ENCODE assay signal across 9 cellular contexts in genomic region chr12:104524026-104524425, GRCh38.
DNase-seq lines count a peak whose midpoint lies in the region; ATAC-seq and TF ChIP-seq lines count a peak whose summit lies in the region.
"Had no signal": no experiment of that assay in that cellular context is flagged by ENCODE, and none has a peak within 500 bp of the region (broad histone marks: within the 10 kb centered on the region; RNA-seq: fewer than 3 reads in every experiment).

No MANE protein-coding gene starts in this region.

- POLR2A ChIA-PET in CD8-positive, alpha-beta T cell (lab: Charles Lee): no interaction called here

- H3K27ac ChIP-seq in cardiac muscle cell: peak overlapping the region; percentile 32
- peak overlapping the region; percentile 43 for H3K27ac ChIP-seq in upper lobe of right lung
- H3K27ac ChIP-seq in CD8-positive, alpha-beta T cell (ENCODE audit: low read depth, low read length): no peak overlapping the region

- H3K27me3 Mint-ChIP-seq in CD8-positive, alpha-beta T cell (ENCODE audit: low read depth): no peaks in the 10 kb centered on the region
- H3K27me3 Mint-ChIP-seq: central memory CD8-positive, alpha-beta T cell had no signal

- CTCF ChIA-PET in CD8-positive, alpha-beta T cell (lab: Charles Lee): interaction anchor here (0.6 to 1.2 kb wide), 2 partner anchors 142 to 534 kb away, joined by 3 to 7 read pairs; no protein-coding TSS in a partner anchor

- H3K4me3 Mint-ChIP-seq in CD8-positive, alpha-beta T cell: no peak overlapping the region
- H3K4me3 Mint-ChIP-seq: central memory CD8-positive, alpha-beta T cell had no signal

- H3K4me3 ChIP-seq in cardiac muscle cell (no peak overlapping the region), upper lobe of right lung (no peak overlapping the region)
- no peak overlapping the region for H3K4me3 ChIP-seq in CD8-positive, alpha-beta T cell (ENCODE audit: low read depth, low read length)

- H3K9me3 Mint-ChIP-seq in CD8-positive, alpha-beta T cell: no peaks in the 10 kb centered on the region
- H3K9me3 Mint-ChIP-seq: central memory CD8-positive, alpha-beta T cell had no signal

- peaks cover 91% of the 10 kb centered on the region for H3K4me1 Mint-ChIP-seq in CD8-positive, alpha-beta T cell (ENCODE audit: low read depth)

- ATAC-seq in left cardiac atrium (no peak), upper lobe of right lung (no peak), HG03097 (IDR thresholded peaks at IDR 0.05; ENCODE audit: low FRiP score, unreplicated experiment) (no peak)
- ATAC-seq in CD8-positive, alpha-beta T cell: no peak

- H3K36me3 Mint-ChIP-seq in CD8-positive, alpha-beta T cell: peaks cover 4% of the 10 kb centered on the region

- H3K27me3 ChIP-seq in cardiac muscle cell: no peaks in the 10 kb centered on the region
- H3K27me3 ChIP-seq in upper lobe of right lung: no peaks in the 10 kb centered on the region
- no peaks in the 10 kb centered on the region for H3K27me3 ChIP-seq in CD8-positive, alpha-beta T cell (ENCODE audit: insufficient read depth, low read length)

- H3K36me3 ChIP-seq in cardiac muscle cell (no peaks in the 10 kb centered on the region), upper lobe of right lung (no peaks in the 10 kb centered on the region)
- H3K36me3 ChIP-seq in CD8-positive, alpha-beta T cell (ENCODE audit: insufficient read depth, low read length): no peaks in the 10 kb centered on the region

- H3K4me1 ChIP-seq in cardiac muscle cell (ENCODE audit: low read depth) (peaks cover 57% of the 10 kb centered on the region), upper lobe of right lung (peaks cover 48% of the 10 kb centered on the region)
- peaks cover 38% of the 10 kb centered on the region for H3K4me1 ChIP-seq in CD8-positive, alpha-beta T cell (ENCODE audit: insufficient read depth, low read length)

- no peak overlapping the region for H3K27ac Mint-ChIP-seq in CD8-positive, alpha-beta T cell

- H3K9me3 ChIP-seq in cardiac muscle cell (ENCODE audit: low read depth) (no peaks in the 10 kb centered on the region), upper lobe of right lung (no peaks in the 10 kb centered on the region)
- H3K9me3 ChIP-seq in CD8-positive, alpha-beta T cell (ENCODE audit: low read length): no peaks in the 10 kb centered on the region

- DNase-seq in cardiac muscle cell (ENCODE audit: low read depth in 1 of 2, low spot score in 1 of 2): peak in 1 of 2 donors; percentile 30
- DNase-seq in left cardiac atrium: no peak
- DNase-seq in NCI-H526 treated with DMSO at 0.1 percent for 48 hours (lab: John Stamatoyannopoulos, UW): peak; percentile 62
- DNase-seq in fibroblast of gingiva (ENCODE audit: low read depth): peak; percentile 75
- DNase-seq in upper lobe of right lung: no peak
- DNase-seq in SIG-M5 (lab: John Stamatoyannopoulos, UW): no peak
- no peak for DNase-seq in CD8-positive, alpha-beta T cell

- intact Hi-C loops in left cardiac atrium (cut with DNase I) (no loop called here), upper lobe of right lung (cut with DNase I) (no loop called here)
- intact Hi-C loops in CD8-positive, alpha-beta T cell (cut with DNase I, micrococcal nuclease): no loop called here

- TF ChIP-seq CTCF in cardiac muscle cell (IDR thresholded peaks at IDR 0.05; ENCODE audit: low read depth, low read length): no peak
- TF ChIP-seq CTCF in upper lobe of right lung (IDR thresholded peaks at IDR 0.05): no peak
- no peak for TF ChIP-seq CTCF in CD8-positive, alpha-beta T cell (IDR thresholded peaks at IDR 0.05)

Comparison
In these comparisons a context has a peak if more than half of its experiments do, and no peak if none do; other contexts are left out.
1. DNase-seq: peak in NCI-H526 treated with DMSO at 0.1 percent for 48 hours (single experiment) and fibroblast of gingiva (single experiment); none in left cardiac atrium (single experiment), upper lobe of right lung (single experiment), SIG-M5 (single experiment) and CD8-positive, alpha-beta T cell (0 of 7).